ENCODE assay signal across 13 cellular contexts in genomic region chr2:26196683-26197418, GRCh38. TPM values are rescaled to one million over a fixed set of nuclear protein-coding genes. Genes with fewer than 3 reads are reported as not detected.
DNase-seq lines count a peak whose midpoint lies in the region; ATAC-seq and TF ChIP-seq lines count a peak whose summit lies in the region.
"Had no signal": no experiment of that assay in that cellular context is flagged by ENCODE, and none has a peak within 500 bp of the region (broad histone marks: within the 10 kb centered on the region; RNA-seq: fewer than 3 reads in every experiment).

No MANE protein-coding gene starts in this region.

- no peaks in the 10 kb centered on the region for H3K9me3 Mint-ChIP-seq in CD4-positive, alpha-beta memory T cell
- H3K9me3 Mint-ChIP-seq: activated T-cell treated with anti-CD3 and anti-CD28 coated beads, Interleukin-2, amount 50 U/mL, for 24 hours had no signal

- ATAC-seq in GM21619 (IDR thresholded peaks at IDR 0.05; ENCODE audit: unreplicated experiment) = peak; percentile 44
- peak; percentile 55 for ATAC-seq in left lung
- ATAC-seq in GM18868 (IDR thresholded peaks at IDR 0.05; ENCODE audit: unreplicated experiment) = no peak
- no peak for ATAC-seq in body of pancreas

- no peak overlapping the region for H3K4me3 Mint-ChIP-seq in CD4-positive, alpha-beta memory T cell
- H3K4me3 Mint-ChIP-seq: activated T-cell treated with anti-CD3 and anti-CD28 coated beads, Interleukin-2, amount 50 U/mL, for 24 hours had no signal

- no peaks in the 10 kb centered on the region for H3K9me3 ChIP-seq in CD4-positive, alpha-beta memory T cell (ENCODE audit: control insufficient read depth in 1 of 2, low read length in 2 of 2)
- no peaks in the 10 kb centered on the region for H3K9me3 ChIP-seq in left lung
- H3K9me3 ChIP-seq in body of pancreas = no peaks in the 10 kb centered on the region
- H3K9me3 ChIP-seq: SJCRH30 had no signal

- peaks cover 48 to 85% of the 10 kb centered on the region in 2 donors for H3K36me3 Mint-ChIP-seq in CD4-positive, alpha-beta memory T cell

- 84% methylated on average over 9 of the region's 9 CpGs for WGBS in body of pancreas, 2 donors

- no peak overlapping the region for H3K4me3 ChIP-seq in CD4-positive, alpha-beta memory T cell (ENCODE audit: low read length in 2 of 2)
- no peak overlapping the region for H3K4me3 ChIP-seq in left lung
- H3K4me3 ChIP-seq in body of pancreas = no peak overlapping the region
- H3K4me3 ChIP-seq: SJCRH30 had no signal

- no peaks in the 10 kb centered on the region for H3K4me1 ChIP-seq in CD4-positive, alpha-beta memory T cell (ENCODE audit: insufficient read depth, low read length)
- H3K4me1 ChIP-seq in left lung (no peaks in the 10 kb centered on the region), body of pancreas (no peaks in the 10 kb centered on the region)

- H3K27ac Mint-ChIP-seq in CD4-positive, alpha-beta memory T cell = peak overlapping the region in 5 of 7 donors; percentile 14 to 82 (median 30)

- intact Hi-C loops in CD4-positive, alpha-beta memory T cell (cut with micrococcal nuclease) = no loop called here
- intact Hi-C loops in left lung (cut with DNase I) (no loop called here), body of pancreas (cut with DNase I) (no loop called here)

- CTCF ChIA-PET in CD4-positive, alpha-beta memory T cell (lab: Charles Lee; ENCODE audit: partially characterized antibody) = no interaction called here

- no peaks in the 10 kb centered on the region for H3K4me1 Mint-ChIP-seq in CD4-positive, alpha-beta memory T cell

- TF ChIP-seq POLR2A in body of pancreas (IDR thresholded peaks at IDR 0.05) = no peak

- H3K27me3 ChIP-seq in CD4-positive, alpha-beta memory T cell (ENCODE audit: insufficient read depth, low read length) = no peaks in the 10 kb centered on the region
- no peaks in the 10 kb centered on the region for H3K27me3 ChIP-seq in left lung
- H3K27me3 ChIP-seq in body of pancreas = no peaks in the 10 kb centered on the region
- H3K27me3 ChIP-seq: SJCRH30 had no signal

- no peak overlapping the region for H3K27ac ChIP-seq in CD4-positive, alpha-beta memory T cell (ENCODE audit: low read depth, low read length)
- H3K27ac ChIP-seq in left lung (no peak overlapping the region), body of pancreas (no peak overlapping the region)
- H3K27ac ChIP-seq: SJCRH30 had no signal

- POLR2A ChIA-PET in CD4-positive, alpha-beta memory T cell (lab: Charles Lee; ENCODE audit: partially characterized antibody) = no interaction called here

- H3K36me3 ChIP-seq in CD4-positive, alpha-beta memory T cell (ENCODE audit: insufficient read depth, low read length) = peaks cover 76% of the 10 kb centered on the region
- H3K36me3 ChIP-seq in left lung (peaks cover 3 to 100% of the 10 kb centered on the region in 2 donors), body of pancreas (replicated peaks in 1 of 2; ENCODE audit: insufficient read depth in 1 of 2, low read depth in 2 of 2) (peaks cover 34 to 41% of the 10 kb centered on the region in 2 donors)

- TF ChIP-seq CTCF in left lung (IDR thresholded peaks at IDR 0.05) = no peak
- TF ChIP-seq CTCF in body of pancreas (IDR thresholded peaks at IDR 0.05) = no peak

- no peaks in the 10 kb centered on the region for H3K27me3 Mint-ChIP-seq in CD4-positive, alpha-beta memory T cell
- H3K27me3 Mint-ChIP-seq: activated T-cell treated with anti-CD3 and anti-CD28 coated beads, Interleukin-2, amount 50 U/mL, for 24 hours had no signal

- no peak for DNase-seq in CD4-positive, alpha-beta memory T cell
- peak; percentile 87 for DNase-seq in NOMO-1 treated with DMSO at 0.1 percent for 48 hours (lab: John Stamatoyannopoulos, UW; ENCODE audit: unreplicated experiment)
- DNase-seq in left lung = no peak
- no peak for DNase-seq in NK-92 (lab: John Stamatoyannopoulos, UW; ENCODE audit: unreplicated experiment)
- no peak for DNase-seq in C1 segment of cervical spinal cord (lab: John Stamatoyannopoulos, UW)
- DNase-seq in body of pancreas = no peak
- DNase-seq: activated T-cell treated with anti-CD3 and anti-CD28 coated beads, Interleukin-2, amount 50 U/mL, for 24 hours; anterior cingulate cortex; NCI-H1048; SJCRH30; stimulated activated CD4-positive, alpha-beta T cell treated with anti-CD3 and anti-CD28 coated beads, Interleukin-2, amount 100 ng/mL, for 24 hours had no signal

RNA-seq across cellular contexts. Expression of gene GAREM2, which starts 24.0 kb away (rescaled TPM):
- total RNA-seq in CD4-positive, alpha-beta memory T cell = 1 to 10 TPM; 3.2 to 3.6 TPM
- polyA plus RNA-seq in CD4-positive, alpha-beta memory T cell = 1 to 10 TPM in 1 of 2 donors, under 1 TPM in 1; 0.14 to 2.3 TPM
- total RNA-seq in left lung (1 to 10 TPM; 2.4 to 4.5 TPM), body of pancreas (1 to 10 TPM; 1.6 TPM)

RNA-seq across cellular contexts. Expression of gene HADHA, which starts 47.6 kb away (rescaled TPM):
- 10 to 100 TPM; 89.1 to 93.6 TPM for total RNA-seq in CD4-positive, alpha-beta memory T cell
- 100 to 1,000 TPM; 119 to 126 TPM for polyA plus RNA-seq in CD4-positive, alpha-beta memory T cell
- 100 to 1,000 TPM; 126 to 144 TPM for total RNA-seq in left lung
- 100 to 1,000 TPM in 1 of 2 donors, 10 to 100 TPM in 1; 98.3 to 110 TPM for total RNA-seq in body of pancreas

RNA-seq across cellular contexts. Expression of gene HADHB, which starts 47.9 kb away (rescaled TPM):
- total RNA-seq in CD4-positive, alpha-beta memory T cell = 10 to 100 TPM; 58.8 to 67.1 TPM
- polyA plus RNA-seq in CD4-positive, alpha-beta memory T cell = 100 to 1,000 TPM in 1 of 2 donors, 10 to 100 TPM in 1; 95.0 to 115 TPM
- 100 to 1,000 TPM; 130 to 132 TPM for total RNA-seq in left lung
- 100 to 1,000 TPM; 108 to 127 TPM for total RNA-seq in body of pancreas

Comparison
In these comparisons a context has a peak if more than half of its experiments do, and no peak if none do; other contexts are left out.
1. ATAC-seq: peak in GM21619 (single experiment) and left lung (single experiment); none in GM18868 (single experiment) and body of pancreas (single experiment).